ENCODE assay signal across 1 cellular context in genomic region chr3:15051531-15051930, GRCh38.
TF ChIP-seq lines count a peak whose summit lies in the region.

No MANE protein-coding gene starts in this region.

TF ChIP-seq in GM12878, 131 proteins besides CTCF, POLR2A, EP300 and RAD21 (continued from another document and continues in another):
- TF ChIP-seq ZBTB4 (CRISPR knock-in tag; IDR thresholded peaks at IDR 0.05) (no peak), RELA (IDR thresholded peaks at IDR 0.05; ENCODE audit: borderline replicate concordance, partially characterized antibody) (no peak), IRF5 (IDR thresholded peaks at IDR 0.05; ENCODE audit: borderline replicate concordance) (no peak), RB1 (IDR thresholded peaks at IDR 0.05; ENCODE audit: borderline replicate concordance) (no peak), PAX8 (IDR thresholded peaks at IDR 0.05) (no peak), CEBPB (IDR thresholded peaks at IDR 0.05; ENCODE audit: borderline replicate concordance in 1 of 2, low read depth in 2 of 2, low read length in 2 of 2) (no peak), MAX (IDR thresholded peaks at IDR 0.05; ENCODE audit: low read depth, low read length) (no peak), SMC3 (IDR thresholded peaks at IDR 0.05; ENCODE audit: borderline replicate concordance, low read length) (peak; percentile 47; the same call in 1 of the 2 replicates), USF2 (IDR thresholded peaks at IDR 0.05; ENCODE audit: borderline replicate concordance, low read depth, low read length) (no peak), JUNB (IDR thresholded peaks at IDR 0.05) (no peak), YY1 (IDR thresholded peaks at IDR 0.05; ENCODE audit: low read depth, low read length) (peak; percentile 73; the same call in 1 of the 2 replicates), KLF5 (IDR thresholded peaks at IDR 0.05; ENCODE audit: partially characterized antibody) (no peak), KDM1A (IDR thresholded peaks at IDR 0.05; ENCODE audit: borderline replicate concordance) (no peak), CUX1 (IDR thresholded peaks at IDR 0.05; ENCODE audit: insufficient replicate concordance, low read depth, low read length) (no peak), CHD2 (IDR thresholded peaks at IDR 0.05; ENCODE audit: borderline replicate concordance, low read depth, low read length) (0 out of 2 replicates have a peak, but pooled peaks have one; percentile 42), IRF4 (IDR thresholded peaks at IDR 0.05; ENCODE audit: low read depth, low read length) (no peak), IKZF1 (conservative IDR thresholded peaks at IDR 0.05) (no peak), PML (IDR thresholded peaks at IDR 0.05; ENCODE audit: low read length) (no peak), RAD51 (IDR thresholded peaks at IDR 0.05) (no peak), ZNF24 (IDR thresholded peaks at IDR 0.05) (no peak), USF1 (IDR thresholded peaks at IDR 0.05; ENCODE audit: borderline replicate concordance, extremely low read length, insufficient read depth, low read depth, low read length) (no peak), LARP7 (IDR thresholded peaks at IDR 0.05) (no peak), RBBP5 (conservative IDR thresholded peaks at IDR 0.05) (no peak), CEBPZ (IDR thresholded peaks at IDR 0.05; ENCODE audit: low read depth, low read length) (no peak), ELK1 (IDR thresholded peaks at IDR 0.05; ENCODE audit: low read depth, low read length) (no peak), BACH1 (IDR thresholded peaks at IDR 0.05; ENCODE audit: borderline replicate concordance) (0 out of 2 replicates have a peak, but pooled peaks have one; percentile 25), GATAD2B (conservative IDR thresholded peaks at IDR 0.05; ENCODE audit: low read depth) (no peak), FOXM1 (IDR thresholded peaks at IDR 0.05; ENCODE audit: low read depth, low read length) (no peak), PBX3 (IDR thresholded peaks at IDR 0.05; ENCODE audit: insufficient replicate concordance, low read depth, low read length) (no peak), SP1 (IDR thresholded peaks at IDR 0.05; ENCODE audit: low read depth, low read length) (no peak), FOXK2 (IDR thresholded peaks at IDR 0.05) (no peak), HDGF (IDR thresholded peaks at IDR 0.05) (0 out of 2 replicates have a peak, but pooled peaks have one; percentile 46), ZBTB40 (IDR thresholded peaks at IDR 0.05; ENCODE audit: borderline replicate concordance) (no peak), SMAD5 (IDR thresholded peaks at IDR 0.05; ENCODE audit: low read depth) (no peak; the same call in 1 of the 2 replicates), TARDBP (IDR thresholded peaks at IDR 0.05; ENCODE audit: borderline replicate concordance) (no peak)
